2 cellular contexts compared by ENCODE assay signal in the genomic region with DNA sequence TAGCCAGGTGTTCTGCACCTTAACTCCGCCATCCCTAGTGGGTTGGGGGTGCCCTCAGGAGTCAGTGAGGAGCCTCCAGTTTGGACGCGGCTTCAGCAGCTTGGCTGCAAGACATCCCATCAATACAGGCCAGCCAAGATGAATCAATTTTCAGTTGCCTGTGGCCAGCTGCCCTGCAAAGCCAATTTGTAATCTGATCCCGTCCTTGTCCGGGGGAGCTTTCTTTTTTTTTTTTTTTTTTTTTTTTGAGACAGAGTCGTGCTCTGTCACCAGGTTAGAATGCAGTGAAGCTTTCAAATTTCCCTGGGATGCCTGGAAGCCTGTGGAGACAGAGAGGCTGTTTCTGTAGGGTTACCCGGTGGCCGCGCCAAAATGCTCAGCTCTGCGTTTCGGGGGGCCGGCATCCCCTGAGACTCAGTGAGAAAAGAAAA.
A peak's percentile ranks its signal among the peaks of the same experiment; 100 is the strongest.
TF ChIP-seq lines count a peak whose summit lies in the region.

No MANE protein-coding gene starts in this region.

TF ChIP-seq in HepG2, 621 proteins besides CTCF, POLR2A, EP300 and RAD21 (continued from another document):
- TF ChIP-seq ETV5 (CRISPR knock-in tag; IDR thresholded peaks at IDR 0.05; ENCODE audit: borderline replicate concordance): no peak
- TF ChIP-seq SIX1 (CRISPR knock-in tag; IDR thresholded peaks at IDR 0.05; ENCODE audit: borderline replicate concordance): 0 out of 2 replicates have a peak, but pooled peaks have one; percentile 43
- no peak for TF ChIP-seq PAXIP1 (CRISPR knock-in tag; conservative IDR thresholded peaks at IDR 0.05)

TF ChIP-seq in SK-N-SH, 30 proteins besides CTCF, POLR2A, EP300 and RAD21 (continued from another document):
- TF ChIP-seq, protein P1, sequence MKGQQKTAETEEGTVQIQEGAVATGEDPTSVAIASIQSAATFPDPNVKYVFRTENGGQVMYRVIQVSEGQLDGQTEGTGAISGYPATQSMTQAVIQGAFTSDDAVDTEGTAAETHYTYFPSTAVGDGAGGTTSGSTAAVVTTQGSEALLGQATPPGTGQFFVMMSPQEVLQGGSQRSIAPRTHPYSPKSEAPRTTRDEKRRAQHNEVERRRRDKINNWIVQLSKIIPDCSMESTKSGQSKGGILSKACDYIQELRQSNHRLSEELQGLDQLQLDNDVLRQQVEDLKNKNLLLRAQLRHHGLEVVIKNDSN (IDR thresholded peaks at IDR 0.05; ENCODE audit: borderline replicate concordance, low read depth): no peak
- TF ChIP-seq TCF12 (IDR thresholded peaks at IDR 0.05) (peak; percentile 42), FOSL2 (IDR thresholded peaks at IDR 0.05; ENCODE audit: borderline replicate concordance, low read depth) (0 out of 2 replicates have a peak, but pooled peaks have one; percentile 3), GABPA (IDR thresholded peaks at IDR 0.05; ENCODE audit: low read depth) (no peak), SIN3A (IDR thresholded peaks at IDR 0.05; ENCODE audit: borderline replicate concordance, low read depth, low read length) (no peak), TAF1 (IDR thresholded peaks at IDR 0.05; ENCODE audit: borderline replicate concordance, low read depth, low read length) (no peak)
TF ChIP-seq in SK-N-SH: peak in this region for 4.
